17 cellular contexts compared by ENCODE assay signal in genomic region chr4:5839751-5840674, GRCh38. TPM values are rescaled to one million over a fixed set of nuclear protein-coding genes. Genes with fewer than 3 reads are reported as not detected.
DNase-seq lines count a peak whose midpoint lies in the region; ATAC-seq and TF ChIP-seq lines count a peak whose summit lies in the region.
"Had no signal": no experiment of that assay in that cellular context is flagged by ENCODE, and none has a peak within 500 bp of the region (broad histone marks: within the 10 kb centered on the region; RNA-seq: fewer than 3 reads in every experiment).

No MANE protein-coding gene starts in this region.

- H3K27me3 ChIP-seq in A673 (replicated peaks; ENCODE audit: insufficient read depth, low read depth, low read length, poor library complexity): no peaks in the 10 kb centered on the region
- no peaks in the 10 kb centered on the region for H3K27me3 ChIP-seq in heart left ventricle
- no peaks in the 10 kb centered on the region for H3K27me3 ChIP-seq in parathyroid adenoma (ENCODE audit: control insufficient read depth, insufficient read depth, low read length)

- TF ChIP-seq CTCF in A673 (conservative IDR thresholded peaks at IDR 0.05; ENCODE audit: low read depth, low read length) (no peak), heart left ventricle (IDR thresholded peaks at IDR 0.05) (no peak), parathyroid adenoma (IDR thresholded peaks at IDR 0.05) (no peak)

- H3K4me1 ChIP-seq in A673 (ENCODE audit: insufficient read depth, low read length, poor library complexity, severe bottlenecking) (no peaks in the 10 kb centered on the region), heart left ventricle (peaks cover 0 to 23% (median 11%) of the 10 kb centered on the region in 12 donors), parathyroid adenoma (no peaks in the 10 kb centered on the region)

- intact Hi-C loops in A673 (cut with micrococcal nuclease; ENCODE audit: unreplicated experiment) (no loop called here), heart left ventricle (cut with DNase I) (loop anchor here in 1 of 10 donors (10.0 kb wide), 1 partner anchor 135 kb away; no protein-coding TSS in a partner anchor)

- H3K4me3 Mint-ChIP-seq in activated naive CD8-positive, alpha-beta T cell treated with anti-CD3 and anti-CD28 coated beads for 36 hours: no peak overlapping the region
- H3K4me3 Mint-ChIP-seq: activated CD8-positive, alpha-beta T cell treated with anti-CD3 and anti-CD28 coated beads for 36 hours; GM23338; naive B cell had no signal

- H3K9ac ChIP-seq in parathyroid adenoma: no peak overlapping the region

- no peak overlapping the region for H2AFZ ChIP-seq in parathyroid adenoma
- H2AFZ ChIP-seq: GM23338 had no signal

- no peaks in the 10 kb centered on the region for H3K36me3 Mint-ChIP-seq in activated naive CD8-positive, alpha-beta T cell treated with anti-CD3 and anti-CD28 coated beads for 36 hours

- H3K4me2 ChIP-seq in parathyroid adenoma (ENCODE audit: low read length): no peak overlapping the region
- H3K4me2 ChIP-seq: GM23338 had no signal

- DNase-seq in A673 (ENCODE audit: low spot score): peak; percentile 37
- DNase-seq in RPMI7951 (ENCODE audit: low read depth): peak; percentile 36
- peak; percentile 56 to 86 (median 72) for DNase-seq in heart left ventricle
- no peak for DNase-seq in NCI-H1417 treated with DMSO at 0.1 percent for 48 hours (lab: John Stamatoyannopoulos, UW)
- no peak for DNase-seq in activated naive CD8-positive, alpha-beta T cell treated with anti-CD3 and anti-CD28 coated beads for 36 hours
- DNase-seq: ACHN; activated CD8-positive, alpha-beta T cell treated with anti-CD3 and anti-CD28 coated beads for 36 hours; activated effector memory CD4-positive, alpha-beta T cell treated with anti-CD3 and anti-CD28 coated beads, Interleukin-2, amount 50 U/mL, for 16 hours; cerebellar nuclear complex; erythroblast; naive B cell; stimulated activated CD4-positive, alpha-beta T cell treated with anti-CD3 and anti-CD28 coated beads, Interleukin-12 subunit alpha, Interleukin-12 subunit beta, amount 100 ng/mL, for 4 hours had no signal

- H3K4me3 ChIP-seq in A673 (ENCODE audit: low read depth, low read length, poor library complexity, severe bottlenecking): no peak overlapping the region
- H3K4me3 ChIP-seq in heart left ventricle: peak overlapping the region in 5 of 12 donors; percentile 0 to 39 (median 25)
- H3K4me3 ChIP-seq in parathyroid adenoma (ENCODE audit: low read depth, low read length): no peak overlapping the region
- H3K4me3 ChIP-seq: GM23338 had no signal

- 49 to 59% (median 55%) methylated on average over 30 of the region's 30 CpGs for WGBS in heart left ventricle, 4 donors

- H3K9me3 Mint-ChIP-seq in activated naive CD8-positive, alpha-beta T cell treated with anti-CD3 and anti-CD28 coated beads for 36 hours: no peaks in the 10 kb centered on the region
- H3K9me3 Mint-ChIP-seq: activated CD8-positive, alpha-beta T cell treated with anti-CD3 and anti-CD28 coated beads for 36 hours; GM23338 had no signal

- TF ChIP-seq POLR2A in heart left ventricle (IDR thresholded peaks at IDR 0.05): no peak

- H3K27ac ChIP-seq in A673 (ENCODE audit: low read depth, low read length, poor library complexity, severe bottlenecking) (peak overlapping the region; percentile 42), heart left ventricle (peak overlapping the region in 9 of 12 donors; percentile 26 to 70 (median 52)), parathyroid adenoma (peak overlapping the region; percentile 36)

- H3K4me1 Mint-ChIP-seq in activated naive CD8-positive, alpha-beta T cell treated with anti-CD3 and anti-CD28 coated beads for 36 hours: no peaks in the 10 kb centered on the region

- peaks cover 4% of the 10 kb centered on the region for H3K27me3 Mint-ChIP-seq in activated naive CD8-positive, alpha-beta T cell treated with anti-CD3 and anti-CD28 coated beads for 36 hours
- H3K27me3 Mint-ChIP-seq: activated CD8-positive, alpha-beta T cell treated with anti-CD3 and anti-CD28 coated beads for 36 hours had no signal

- no peak overlapping the region for H3K27ac Mint-ChIP-seq in activated naive CD8-positive, alpha-beta T cell treated with anti-CD3 and anti-CD28 coated beads for 36 hours
- H3K27ac Mint-ChIP-seq: activated CD8-positive, alpha-beta T cell treated with anti-CD3 and anti-CD28 coated beads for 36 hours; GM23338 had no signal

- H3K79me2 ChIP-seq in parathyroid adenoma: no peaks in the 10 kb centered on the region

- H3K36me3 ChIP-seq in A673 (ENCODE audit: insufficient read depth, low read length, poor library complexity, severe bottlenecking) (peaks cover 34% of the 10 kb centered on the region), heart left ventricle (no peaks in the 10 kb centered on the region), parathyroid adenoma (ENCODE audit: control insufficient read depth, insufficient read depth, low read length) (no peaks in the 10 kb centered on the region)

- ATAC-seq in heart left ventricle (peak; percentile 63 to 89 (median 86)), GM19351 (IDR thresholded peaks at IDR 0.05; ENCODE audit: unreplicated experiment) (no peak), HG03520 (IDR thresholded peaks at IDR 0.05; ENCODE audit: unreplicated experiment) (no peak)
- ATAC-seq: activated CD8-positive, alpha-beta T cell treated with anti-CD3 and anti-CD28 coated beads for 36 hours; GM23338; Panc1 had no signal

- POLR2A ChIA-PET in A673 (lab: Charles Lee; ENCODE audit: low non-redundant PET): no interaction called here

- CTCF ChIA-PET in A673 (lab: Charles Lee): no interaction called here

- no peaks in the 10 kb centered on the region for H3K9me3 ChIP-seq in A673 (ENCODE audit: low read depth, low read length, poor library complexity, severe bottlenecking)
- H3K9me3 ChIP-seq in heart left ventricle: no peaks in the 10 kb centered on the region
- H3K9me3 ChIP-seq in parathyroid adenoma (ENCODE audit: control insufficient read depth, low read length): no peaks in the 10 kb centered on the region

- BruUV-seq in A673 (replicated peaks; lab: Mats Ljungman, UMichigan): no TSS peak

RNA-seq across cellular contexts. Expression of gene CRMP1, which starts 52.9 kb away (rescaled TPM):
- total RNA-seq in A673 (2021) (77.5 and 83.4 TPM in 2 replicates), heart left ventricle (1 to 10 TPM in 3 of 9 donors, under 1 TPM in 6; 0.39 to 2.4 (median 0.93) TPM)
- under 0.01 TPM in 1 of 2 replicates, not detected in the other for total RNA-seq in RPMI7951 (2014; rRNA removed; shearing (Covaris generic))
- polyA plus RNA-seq in heart left ventricle: 1 to 10 TPM in 1 of 2 donors, under 1 TPM in 1; 0.34 to 1.7 TPM
- total RNA-seq in activated naive CD8-positive, alpha-beta T cell treated with anti-CD3 and anti-CD28 coated beads for 36 hours: not detected
- total RNA-seq: activated CD8-positive, alpha-beta T cell treated with anti-CD3 and anti-CD28 coated beads for 36 hours had no signal

Comparison
In these comparisons a context has a peak if more than half of its experiments do, and no peak if none do; other contexts are left out.
1. DNase-seq: peak in A673 (single experiment), RPMI7951 (single experiment) and heart left ventricle (5 of 5); none in NCI-H1417 treated with DMSO at 0.1 percent for 48 hours (single experiment) and activated naive CD8-positive, alpha-beta T cell treated with anti-CD3 and anti-CD28 coated beads for 36 hours (single experiment).
2. ATAC-seq: peak in heart left ventricle (4 of 4); none in GM19351 (single experiment) and HG03520 (single experiment).
3. RNA of gene CRMP1, which starts 52.9 kb away (total RNA-seq): 77.5 to 83.4 TPM in A673; 0.39 to 2.4 TPM in heart left ventricle, under 0.01 TPM in RPMI7951 and not detected in activated naive CD8-positive, alpha-beta T cell treated with anti-CD3 and anti-CD28 coated beads for 36 hours; every median in the first group is over 10 times any median in the second.
4. Peak in every context shown above with its lines, with median percentiles within 50 percentile points of each other: H3K27ac ChIP-seq.